Comparison of ENCODE assay signal across 23 cellular contexts in genomic region chr21:41939391-41939790, GRCh38.
"Had no signal": no experiment of that assay in that cellular context is flagged by ENCODE, and none has a peak within 500 bp of the region (broad histone marks: within the 10 kb centered on the region; RNA-seq: fewer than 3 reads in every experiment).

No MANE protein-coding gene starts in this region.

- H3K9ac ChIP-seq: SK-N-SH had no signal

- H3K27me3 ChIP-seq: MG63 had no signal

- ATAC-seq: HepG2 had no signal

- H3K4me3 ChIP-seq: MG63 had no signal

- H3K4me2 ChIP-seq: SK-N-SH had no signal

- FAIRE-seq: HepG2, RCC 7860 had no signal

- H3K9me3 ChIP-seq: MG63, SK-N-SH had no signal

- DNase-seq: IMR-90, Karpas-422, KG1, MG63, NCI-H1092, NCI-H1105 treated with DMSO at 0.1 percent for 48 hours, NCI-H1417 treated with DMSO at 0.1 percent for 48 hours, NCI-H146, NCI-H1694 treated with DMSO at 0.1 percent for 48 hours, NCI-H1930, NCI-H2081, NCI-H2171, NCI-H226, NCI-H446, NCI-H510A, NCI-H524 treated with DMSO at 0.1 percent for 48 hours, NCI-H69, NCI-H774, RPMI8226, SHP77, SK-N-SH had no signal
